Comparison of ENCODE assay signal across 1 cellular context in the genomic region with DNA sequence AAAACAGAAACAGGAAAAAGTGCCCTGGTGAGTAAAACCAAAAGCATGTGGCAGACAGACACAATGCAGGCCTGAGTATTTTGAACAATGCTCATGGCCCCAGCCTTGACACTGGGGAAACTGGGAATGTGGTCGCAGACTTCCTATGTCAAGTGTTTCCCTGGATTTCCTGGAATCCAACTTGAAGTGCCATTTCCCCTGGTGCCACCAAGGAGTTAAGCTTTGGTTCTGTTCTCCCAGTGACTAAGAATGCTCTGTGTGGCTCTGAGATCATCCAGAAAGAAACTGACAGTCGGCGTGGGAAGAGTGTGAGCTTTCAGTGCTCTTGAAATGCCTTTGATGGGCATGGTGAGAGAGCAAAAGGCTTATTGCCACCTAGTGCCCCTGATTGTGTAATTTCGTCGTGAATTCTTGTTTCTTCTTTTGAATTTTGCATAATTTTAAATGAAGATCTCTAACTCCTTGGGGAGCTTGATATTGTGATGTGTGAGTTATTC.
A peak's percentile ranks its signal among the peaks of the same experiment; 100 is the strongest.
TF ChIP-seq lines count a peak whose summit lies in the region.

No MANE protein-coding gene starts in this region.

TF ChIP-seq in GM12878, 131 proteins besides CTCF, POLR2A, EP300 and RAD21 (continued from another document):
- TF ChIP-seq SPI1 (IDR thresholded peaks at IDR 0.05; ENCODE audit: borderline replicate concordance, insufficient read depth, low read depth, low read length) = no peak
- TF ChIP-seq EED (IDR thresholded peaks at IDR 0.05; ENCODE audit: low read depth) = no peak
- no peak for TF ChIP-seq STAT3 (IDR thresholded peaks at IDR 0.05; ENCODE audit: low read depth, low read length)
- TF ChIP-seq NFYA (IDR thresholded peaks at IDR 0.05; ENCODE audit: borderline replicate concordance, low read depth, low read length) = no peak
- no peak for TF ChIP-seq MXI1 (IDR thresholded peaks at IDR 0.05; ENCODE audit: low read depth, low read length)
- no peak for TF ChIP-seq NBN (IDR thresholded peaks at IDR 0.05)
- TF ChIP-seq ZNF622 (IDR thresholded peaks at IDR 0.05) = no peak
- no peak for TF ChIP-seq CEBPB (IDR thresholded peaks at IDR 0.05; ENCODE audit: borderline replicate concordance in 1 of 2, low read depth in 2 of 2, low read length in 2 of 2)
- TF ChIP-seq MYC (IDR thresholded peaks at IDR 0.05; ENCODE audit: insufficient read depth, insufficient read length, insufficient replicate concordance, low read length, severe bottlenecking) = no peak
- TF ChIP-seq, protein P1, sequence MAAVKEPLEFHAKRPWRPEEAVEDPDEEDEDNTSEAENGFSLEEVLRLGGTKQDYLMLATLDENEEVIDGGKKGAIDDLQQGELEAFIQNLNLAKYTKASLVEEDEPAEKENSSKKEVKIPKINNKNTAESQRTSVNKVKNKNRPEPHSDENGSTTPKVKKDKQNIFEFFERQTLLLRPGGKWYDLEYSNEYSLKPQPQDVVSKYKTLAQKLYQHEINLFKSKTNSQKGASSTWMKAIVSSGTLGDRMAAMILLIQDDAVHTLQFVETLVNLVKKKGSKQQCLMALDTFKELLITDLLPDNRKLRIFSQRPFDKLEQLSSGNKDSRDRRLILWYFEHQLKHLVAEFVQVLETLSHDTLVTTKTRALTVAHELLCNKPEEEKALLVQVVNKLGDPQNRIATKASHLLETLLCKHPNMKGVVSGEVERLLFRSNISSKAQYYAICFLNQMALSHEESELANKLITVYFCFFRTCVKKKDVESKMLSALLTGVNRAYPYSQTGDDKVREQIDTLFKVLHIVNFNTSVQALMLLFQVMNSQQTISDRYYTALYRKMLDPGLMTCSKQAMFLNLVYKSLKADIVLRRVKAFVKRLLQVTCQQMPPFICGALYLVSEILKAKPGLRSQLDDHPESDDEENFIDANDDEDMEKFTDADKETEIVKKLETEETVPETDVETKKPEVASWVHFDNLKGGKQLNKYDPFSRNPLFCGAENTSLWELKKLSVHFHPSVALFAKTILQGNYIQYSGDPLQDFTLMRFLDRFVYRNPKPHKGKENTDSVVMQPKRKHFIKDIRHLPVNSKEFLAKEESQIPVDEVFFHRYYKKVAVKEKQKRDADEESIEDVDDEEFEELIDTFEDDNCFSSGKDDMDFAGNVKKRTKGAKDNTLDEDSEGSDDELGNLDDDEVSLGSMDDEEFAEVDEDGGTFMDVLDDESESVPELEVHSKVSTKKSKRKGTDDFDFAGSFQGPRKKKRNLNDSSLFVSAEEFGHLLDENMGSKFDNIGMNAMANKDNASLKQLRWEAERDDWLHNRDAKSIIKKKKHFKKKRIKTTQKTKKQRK (IDR thresholded peaks at IDR 0.05; ENCODE audit: low read depth, low read length) = no peak
- TF ChIP-seq FOXK2 (IDR thresholded peaks at IDR 0.05) = no peak
- no peak for TF ChIP-seq RCOR1 (conservative IDR thresholded peaks at IDR 0.05; ENCODE audit: low read depth, low read length)
- no peak for TF ChIP-seq JUND (IDR thresholded peaks at IDR 0.05; ENCODE audit: low read depth, low read length)
- TF ChIP-seq DPF2 (IDR thresholded peaks at IDR 0.05) = peak; percentile 52; the same call in 1 of the 2 replicates
- TF ChIP-seq YBX1 (IDR thresholded peaks at IDR 0.05) = no peak
- no peak for TF ChIP-seq SMAD1 (IDR thresholded peaks at IDR 0.05; ENCODE audit: low read depth, partially characterized antibody)
- no peak for TF ChIP-seq STAT1 (conservative IDR thresholded peaks at IDR 0.05)
- no peak for TF ChIP-seq EZH2 (IDR thresholded peaks at IDR 0.05; ENCODE audit: borderline replicate concordance, control insufficient read depth, low read depth, low read length)
- TF ChIP-seq CHD4 (IDR thresholded peaks at IDR 0.05) = no peak
- TF ChIP-seq NFIC (IDR thresholded peaks at IDR 0.05; ENCODE audit: low read depth, low read length) = no peak
- TF ChIP-seq IKZF2 (IDR thresholded peaks at IDR 0.05) = peak; percentile 76 to 77; a peak in 3 of 4 replicates
- no peak for TF ChIP-seq PAX5 (IDR thresholded peaks at IDR 0.05; ENCODE audit: borderline replicate concordance, low read depth, low read length)
- no peak for TF ChIP-seq CBX3 (IDR thresholded peaks at IDR 0.05; ENCODE audit: borderline replicate concordance, low read depth)
- no peak for TF ChIP-seq ZNF217 (IDR thresholded peaks at IDR 0.05)
- TF ChIP-seq WRNIP1 (IDR thresholded peaks at IDR 0.05; ENCODE audit: borderline replicate concordance, low read depth, low read length) = no peak
- TF ChIP-seq BACH1 (IDR thresholded peaks at IDR 0.05; ENCODE audit: borderline replicate concordance) = no peak
- no peak for TF ChIP-seq MEF2B (IDR thresholded peaks at IDR 0.05; ENCODE audit: partially characterized antibody, poor library complexity, severe bottlenecking)
- no peak for TF ChIP-seq POLR2AphosphoS5 (IDR thresholded peaks at IDR 0.05; ENCODE audit: low read length)
- no peak for TF ChIP-seq MTA3 (IDR thresholded peaks at IDR 0.05; ENCODE audit: borderline replicate concordance, low read length)
- no peak for TF ChIP-seq BCL11A (IDR thresholded peaks at IDR 0.05; ENCODE audit: low read depth, low read length)
- TF ChIP-seq RELA (IDR thresholded peaks at IDR 0.05; ENCODE audit: borderline replicate concordance, partially characterized antibody) = no peak
- TF ChIP-seq SMC3 (IDR thresholded peaks at IDR 0.05; ENCODE audit: borderline replicate concordance, low read length) = peak; percentile 21; the same call in 1 of the 2 replicates
- no peak for TF ChIP-seq SRF (IDR thresholded peaks at IDR 0.05; ENCODE audit: low read depth in 2 of 2, low read length in 2 of 2)
- TF ChIP-seq, protein P2, sequence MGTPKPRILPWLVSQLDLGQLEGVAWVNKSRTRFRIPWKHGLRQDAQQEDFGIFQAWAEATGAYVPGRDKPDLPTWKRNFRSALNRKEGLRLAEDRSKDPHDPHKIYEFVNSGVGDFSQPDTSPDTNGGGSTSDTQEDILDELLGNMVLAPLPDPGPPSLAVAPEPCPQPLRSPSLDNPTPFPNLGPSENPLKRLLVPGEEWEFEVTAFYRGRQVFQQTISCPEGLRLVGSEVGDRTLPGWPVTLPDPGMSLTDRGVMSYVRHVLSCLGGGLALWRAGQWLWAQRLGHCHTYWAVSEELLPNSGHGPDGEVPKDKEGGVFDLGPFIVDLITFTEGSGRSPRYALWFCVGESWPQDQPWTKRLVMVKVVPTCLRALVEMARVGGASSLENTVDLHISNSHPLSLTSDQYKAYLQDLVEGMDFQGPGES (IDR thresholded peaks at IDR 0.05) = no peak
- TF ChIP-seq KLF5 (IDR thresholded peaks at IDR 0.05; ENCODE audit: partially characterized antibody) = no peak
- no peak for TF ChIP-seq FOXM1 (IDR thresholded peaks at IDR 0.05; ENCODE audit: low read depth, low read length)
- no peak for TF ChIP-seq SP1 (IDR thresholded peaks at IDR 0.05; ENCODE audit: low read depth, low read length)
- TF ChIP-seq MYB (IDR thresholded peaks at IDR 0.05; ENCODE audit: borderline replicate concordance, low read depth, low read length) = no peak
- no peak for TF ChIP-seq FOS (IDR thresholded peaks at IDR 0.05; ENCODE audit: borderline replicate concordance, extremely low read depth, insufficient read length)
- TF ChIP-seq, protein P3, sequence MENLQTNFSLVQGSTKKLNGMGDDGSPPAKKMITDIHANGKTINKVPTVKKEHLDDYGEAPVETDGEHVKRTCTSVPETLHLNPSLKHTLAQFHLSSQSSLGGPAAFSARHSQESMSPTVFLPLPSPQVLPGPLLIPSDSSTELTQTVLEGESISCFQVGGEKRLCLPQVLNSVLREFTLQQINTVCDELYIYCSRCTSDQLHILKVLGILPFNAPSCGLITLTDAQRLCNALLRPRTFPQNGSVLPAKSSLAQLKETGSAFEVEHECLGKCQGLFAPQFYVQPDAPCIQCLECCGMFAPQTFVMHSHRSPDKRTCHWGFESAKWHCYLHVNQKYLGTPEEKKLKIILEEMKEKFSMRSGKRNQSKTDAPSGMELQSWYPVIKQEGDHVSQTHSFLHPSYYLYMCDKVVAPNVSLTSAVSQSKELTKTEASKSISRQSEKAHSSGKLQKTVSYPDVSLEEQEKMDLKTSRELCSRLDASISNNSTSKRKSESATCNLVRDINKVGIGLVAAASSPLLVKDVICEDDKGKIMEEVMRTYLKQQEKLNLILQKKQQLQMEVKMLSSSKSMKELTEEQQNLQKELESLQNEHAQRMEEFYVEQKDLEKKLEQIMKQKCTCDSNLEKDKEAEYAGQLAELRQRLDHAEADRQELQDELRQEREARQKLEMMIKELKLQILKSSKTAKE (IDR thresholded peaks at IDR 0.05; ENCODE audit: low read depth, poor library complexity, severe bottlenecking) = no peak
- TF ChIP-seq, protein P4, sequence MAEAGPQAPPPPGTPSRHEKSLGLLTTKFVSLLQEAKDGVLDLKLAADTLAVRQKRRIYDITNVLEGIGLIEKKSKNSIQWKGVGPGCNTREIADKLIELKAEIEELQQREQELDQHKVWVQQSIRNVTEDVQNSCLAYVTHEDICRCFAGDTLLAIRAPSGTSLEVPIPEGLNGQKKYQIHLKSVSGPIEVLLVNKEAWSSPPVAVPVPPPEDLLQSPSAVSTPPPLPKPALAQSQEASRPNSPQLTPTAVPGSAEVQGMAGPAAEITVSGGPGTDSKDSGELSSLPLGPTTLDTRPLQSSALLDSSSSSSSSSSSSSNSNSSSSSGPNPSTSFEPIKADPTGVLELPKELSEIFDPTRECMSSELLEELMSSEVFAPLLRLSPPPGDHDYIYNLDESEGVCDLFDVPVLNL (IDR thresholded peaks at IDR 0.05; ENCODE audit: low read depth, low read length) = no peak
- TF ChIP-seq MEF2A (IDR thresholded peaks at IDR 0.05; ENCODE audit: insufficient read depth, low read depth, low read length) = no peak
- no peak for TF ChIP-seq TAF1 (IDR thresholded peaks at IDR 0.05; ENCODE audit: borderline replicate concordance, low read depth, low read length)
- no peak for TF ChIP-seq BRCA1 (IDR thresholded peaks at IDR 0.05; ENCODE audit: low read depth, low read length)
TF ChIP-seq in GM12878: peak in this region for 9.
